In the genomic region with DNA sequence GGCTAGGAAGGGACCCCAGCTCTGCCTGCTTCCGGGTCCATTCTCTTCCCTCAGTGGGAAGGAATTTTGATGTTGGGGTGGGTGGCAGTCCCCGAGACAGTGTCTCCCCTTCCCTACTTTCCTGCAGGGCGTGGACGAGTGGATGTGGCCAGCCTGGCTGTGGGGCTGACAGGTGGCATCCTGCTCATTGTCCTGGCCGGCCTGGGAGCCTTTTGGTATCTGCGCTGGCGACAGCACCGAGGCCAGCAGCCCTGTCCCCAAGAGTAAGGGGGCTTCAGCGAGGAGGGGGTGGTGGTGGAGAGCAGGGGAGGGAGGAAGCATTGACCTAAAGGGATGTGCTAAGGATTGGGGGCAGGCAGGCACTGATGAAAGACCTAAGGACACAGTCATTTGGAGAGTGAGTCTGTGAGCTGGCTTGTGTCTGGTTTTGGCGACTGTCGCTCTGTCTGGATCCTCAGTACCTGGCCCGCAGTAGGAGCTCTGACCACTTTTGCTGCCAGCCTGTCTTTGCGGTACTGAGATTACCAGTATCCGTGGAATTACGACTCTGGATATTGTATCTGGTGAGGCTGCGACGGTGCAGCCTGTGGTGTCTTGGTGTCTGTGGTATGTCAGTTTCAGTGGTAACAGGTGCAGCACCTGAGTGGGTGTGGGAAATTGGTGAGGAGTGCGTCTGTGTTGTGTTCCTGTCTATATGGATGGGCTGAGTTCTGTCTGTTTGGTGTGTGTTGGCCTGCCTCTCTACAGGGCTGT, we compare ENCODE assay signal across 15 cellular contexts. TPM values are rescaled to one million over a fixed set of nuclear protein-coding genes. Genes with fewer than 3 reads are reported as not detected.
DNase-seq lines count a peak whose midpoint lies in the region; ATAC-seq and TF ChIP-seq lines count a peak whose summit lies in the region.
"Had no signal": no experiment of that assay in that cellular context is flagged by ENCODE, and none has a peak within 500 bp of the region (broad histone marks: within the 10 kb centered on the region; RNA-seq: fewer than 3 reads in every experiment).

No MANE protein-coding gene starts in this region.

- H3K27me3 ChIP-seq in gastrocnemius medialis: no peaks in the 10 kb centered on the region

- no peak overlapping the region for H3K4me3 Mint-ChIP-seq in activated CD4-positive, alpha-beta T cell treated with anti-CD3 and anti-CD28 coated beads, Interleukin-2, amount 10 ng/mL, durations not matched to agents 7 days and 5 days
- peak overlapping the region; percentile 57 for H3K4me3 Mint-ChIP-seq in endothelial cell (ENCODE audit: unreplicated experiment)
- H3K4me3 Mint-ChIP-seq: nephron progenitor cell had no signal

- no peak overlapping the region for H3K27ac Mint-ChIP-seq in activated CD4-positive, alpha-beta T cell treated with anti-CD3 and anti-CD28 coated beads, Interleukin-2, amount 10 ng/mL, durations not matched to agents 7 days and 5 days
- no peak overlapping the region for H3K27ac Mint-ChIP-seq in endothelial cell (ENCODE audit: unreplicated experiment)
- H3K27ac Mint-ChIP-seq: nephron progenitor cell had no signal

- no peak overlapping the region for H3K4me3 ChIP-seq in gastrocnemius medialis

- intact Hi-C loops in gastrocnemius medialis (cut with DNase I; ENCODE audit: low total_unique reads): no loop called here

- H3K36me3 ChIP-seq in gastrocnemius medialis: no peaks in the 10 kb centered on the region

- no peak for ATAC-seq in stimulated activated naive CD8-positive, alpha-beta T cell treated with anti-CD3 and anti-CD28 coated beads, Interleukin-15, Interleukin-2, amounts not matched to agents 100 U/mL and 50 U/mL, for 24 hours
- ATAC-seq in HG02884 (IDR thresholded peaks at IDR 0.05; ENCODE audit: unreplicated experiment) (no peak), gastrocnemius medialis (no peak)

- POLR2A ChIA-PET in activated CD4-positive, alpha-beta T cell treated with anti-CD3 and anti-CD28 coated beads, Interleukin-2, amount 10 ng/mL, durations not matched to agents 7 days and 5 days (lab: Charles Lee): interaction anchor here (0.6 kb wide), 1 partner anchor 52 kb away, joined by 3 read pairs; no protein-coding TSS in a partner anchor

- H3K4me1 ChIP-seq in gastrocnemius medialis: peaks cover 8 to 15% of the 10 kb centered on the region in 2 donors

- H3K9me3 ChIP-seq in gastrocnemius medialis: no peaks in the 10 kb centered on the region

- in situ Hi-C loops in gastrocnemius medialis (cut with MboI; ENCODE audit: low sequenced_read_pairs in 4 of 4): no loop called here

- peaks cover 2% of the 10 kb centered on the region for H3K36me3 Mint-ChIP-seq in activated CD4-positive, alpha-beta T cell treated with anti-CD3 and anti-CD28 coated beads, Interleukin-2, amount 10 ng/mL, durations not matched to agents 7 days and 5 days (ENCODE audit: low read depth)
- peaks cover 3% of the 10 kb centered on the region for H3K36me3 Mint-ChIP-seq in endothelial cell (ENCODE audit: low read depth, unreplicated experiment)

- TF ChIP-seq POLR2A in gastrocnemius medialis (IDR thresholded peaks at IDR 0.05): no peak

- DNase-seq in activated effector memory CD4-positive, alpha-beta T cell treated with anti-CD3 and anti-CD28 coated beads, Interleukin-2, amount 50 U/mL, for 16 hours: peak; percentile 83
- no peak for DNase-seq in activated effector memory CD4-positive, alpha-beta T cell treated with Interleukin-2 at 50 U/mL for 16 hours
- peak; percentile 37 for DNase-seq in activated CD4-positive, alpha-beta T cell treated with anti-CD3 and anti-CD28 coated beads, Interleukin-2, amount 10 ng/mL, durations not matched to agents 7 days and 5 days
- DNase-seq in endothelial cell (ENCODE audit: low spot score) (no peak), gastrocnemius medialis (no peak), DMS153 (lab: John Stamatoyannopoulos, UW) (no peak)
- DNase-seq in stimulated activated naive CD8-positive, alpha-beta T cell treated with anti-CD3 and anti-CD28 coated beads, Interleukin-15, Interleukin-2, amounts not matched to agents 100 U/mL and 50 U/mL, for 24 hours: peak; percentile 38
- DNase-seq: anterior cingulate cortex, DMS53, foreskin melanocyte, HCEC 1CT, NCI-H1105, NCI-H510A treated with DMSO at 0.1 percent for 48 hours, nephron progenitor cell had no signal

- peaks cover 25% of the 10 kb centered on the region for H3K4me1 Mint-ChIP-seq in activated CD4-positive, alpha-beta T cell treated with anti-CD3 and anti-CD28 coated beads, Interleukin-2, amount 10 ng/mL, durations not matched to agents 7 days and 5 days
- peaks cover 15% of the 10 kb centered on the region for H3K4me1 Mint-ChIP-seq in endothelial cell (ENCODE audit: unreplicated experiment)

- H3K27ac ChIP-seq in gastrocnemius medialis: no peak overlapping the region

- no peak for TF ChIP-seq CTCF in endothelial cell (IDR thresholded peaks at IDR 0.05; ENCODE audit: unreplicated experiment)
- TF ChIP-seq CTCF in gastrocnemius medialis (IDR thresholded peaks at IDR 0.05 in 4 of 5, conservative IDR thresholded peaks at IDR 0.05 in 1 of 5): no peak

- no peaks in the 10 kb centered on the region for H3K9me3 Mint-ChIP-seq in activated CD4-positive, alpha-beta T cell treated with anti-CD3 and anti-CD28 coated beads, Interleukin-2, amount 10 ng/mL, durations not matched to agents 7 days and 5 days
- H3K9me3 Mint-ChIP-seq in endothelial cell (ENCODE audit: unreplicated experiment): no peaks in the 10 kb centered on the region
- H3K9me3 Mint-ChIP-seq: nephron progenitor cell had no signal

- CTCF ChIA-PET in activated CD4-positive, alpha-beta T cell treated with anti-CD3 and anti-CD28 coated beads, Interleukin-2, amount 10 ng/mL, durations not matched to agents 7 days and 5 days (lab: Charles Lee): interaction anchor here (0.6 to 1.2 kb wide), 2 partner anchors 14 to 61 kb away, joined by 4 read pairs; a partner anchor contains a TSS

- peaks cover 5% of the 10 kb centered on the region for H3K27me3 Mint-ChIP-seq in activated CD4-positive, alpha-beta T cell treated with anti-CD3 and anti-CD28 coated beads, Interleukin-2, amount 10 ng/mL, durations not matched to agents 7 days and 5 days
- H3K27me3 Mint-ChIP-seq in endothelial cell (ENCODE audit: unreplicated experiment): peaks cover 12% of the 10 kb centered on the region

RNA-seq across cellular contexts. Expression of a gene that starts 2.4 kb away (rescaled TPM):
- 10 to 100 TPM; 41.5 to 45.9 TPM for total RNA-seq in activated CD4-positive, alpha-beta T cell treated with anti-CD3 and anti-CD28 coated beads, Interleukin-2, amount 10 ng/mL, durations not matched to agents 7 days and 5 days
- 38.8 TPM for total RNA-seq in endothelial cell (ENCODE audit: unreplicated experiment)
- 1 to 10 TPM; 3.4 to 7.7 (median 3.8) TPM for total RNA-seq in gastrocnemius medialis

RNA-seq across cellular contexts. Expression of a gene that starts 7.4 kb away (rescaled TPM):
- total RNA-seq in activated CD4-positive, alpha-beta T cell treated with anti-CD3 and anti-CD28 coated beads, Interleukin-2, amount 10 ng/mL, durations not matched to agents 7 days and 5 days: 1 to 10 TPM; 1.1 TPM
- total RNA-seq in endothelial cell (ENCODE audit: unreplicated experiment): 2.4 TPM
- 1 to 10 TPM in 3 of 4 donors, not detected in 1; 1.4 to 4.6 (median 3.8) TPM for total RNA-seq in gastrocnemius medialis

RNA-seq across cellular contexts. Expression of a gene that starts 8.2 kb away (rescaled TPM):
- total RNA-seq in activated CD4-positive, alpha-beta T cell treated with anti-CD3 and anti-CD28 coated beads, Interleukin-2, amount 10 ng/mL, durations not matched to agents 7 days and 5 days: 100 to 1,000 TPM; 288 TPM
- total RNA-seq in endothelial cell (ENCODE audit: unreplicated experiment) (76.3 TPM), gastrocnemius medialis (10 to 100 TPM; 62.4 to 92.8 (median 78.9) TPM)

RNA-seq across cellular contexts. Expression of a gene that starts 51.4 kb away (rescaled TPM):
- total RNA-seq in activated CD4-positive, alpha-beta T cell treated with anti-CD3 and anti-CD28 coated beads, Interleukin-2, amount 10 ng/mL, durations not matched to agents 7 days and 5 days: 1 to 10 TPM; 9.0 to 9.5 TPM
- 23.9 TPM for total RNA-seq in endothelial cell (ENCODE audit: unreplicated experiment)
- total RNA-seq in gastrocnemius medialis: 10 to 100 TPM; 12.4 to 26.2 (median 24.2) TPM

RNA-seq across cellular contexts. Expression of a gene that starts 53.5 kb away (rescaled TPM):
- total RNA-seq in activated CD4-positive, alpha-beta T cell treated with anti-CD3 and anti-CD28 coated beads, Interleukin-2, amount 10 ng/mL, durations not matched to agents 7 days and 5 days: 10 to 100 TPM; 48.1 to 59.9 TPM
- total RNA-seq in endothelial cell (ENCODE audit: unreplicated experiment): 90.3 TPM
- 10 to 100 TPM; 13.7 to 36.1 (median 32.9) TPM for total RNA-seq in gastrocnemius medialis

Comparison
In these comparisons a context has a peak if more than half of its experiments do, and no peak if none do; other contexts are left out.
1. DNase-seq: peak in activated effector memory CD4-positive, alpha-beta T cell treated with anti-CD3 and anti-CD28 coated beads, Interleukin-2, amount 50 U/mL, for 16 hours (single experiment), activated CD4-positive, alpha-beta T cell treated with anti-CD3 and anti-CD28 coated beads, Interleukin-2, amount 10 ng/mL, durations not matched to agents 7 days and 5 days (single experiment) and stimulated activated naive CD8-positive, alpha-beta T cell treated with anti-CD3 and anti-CD28 coated beads, Interleukin-15, Interleukin-2, amounts not matched to agents 100 U/mL and 50 U/mL, for 24 hours (single experiment); none in activated effector memory CD4-positive, alpha-beta T cell treated with Interleukin-2 at 50 U/mL for 16 hours (single experiment), endothelial cell (single experiment), gastrocnemius medialis (0 of 2) and DMS153 (single experiment).